Comparison of ENCODE assay signal across 1 cellular context in genomic region chr21:14319805-14320204, GRCh38.
TF ChIP-seq lines count a peak whose summit lies in the region.

No MANE protein-coding gene starts in this region.

TF ChIP-seq in GM23338, 12 proteins besides CTCF, POLR2A, EP300 and RAD21 (continued from another document):
- TF ChIP-seq ZNF462 (CRISPR knock-in tag; IDR thresholded peaks at IDR 0.05), result no peak
- no peak for TF ChIP-seq EZH2 (IDR thresholded peaks at IDR 0.05; ENCODE audit: low read depth, unreplicated experiment)
- no peak for TF ChIP-seq EZH2phosphoT487 (IDR thresholded peaks at IDR 0.05; ENCODE audit: unreplicated experiment)
- TF ChIP-seq NANOG (IDR thresholded peaks at IDR 0.05; ENCODE audit: borderline replicate concordance), result no peak
- no peak for TF ChIP-seq STAT1 (IDR thresholded peaks at IDR 0.05; ENCODE audit: unreplicated experiment)
- TF ChIP-seq ZNF331 (CRISPR knock-in tag; IDR thresholded peaks at IDR 0.05; ENCODE audit: low read depth), result no peak
- no peak for TF ChIP-seq POLR2AphosphoS5 (IDR thresholded peaks at IDR 0.05; ENCODE audit: low read depth)
- no peak for TF ChIP-seq JUNB (IDR thresholded peaks at IDR 0.05; ENCODE audit: unreplicated experiment)
TF ChIP-seq in GM23338: peak in this region for 0.
